In genomic region chr2:173346035-173346434, GRCh38 we compare ENCODE assay signal across 26 cellular contexts. TPM values are rescaled to one million over a fixed set of nuclear protein-coding genes. Genes with fewer than 3 reads are reported as not detected.
"Had no signal": no experiment of that assay in that cellular context is flagged by ENCODE, and none has a peak within 500 bp of the region (broad histone marks: within the 10 kb centered on the region; RNA-seq: fewer than 3 reads in every experiment).

No MANE protein-coding gene starts in this region.

- H3K4me3 Mint-ChIP-seq: activated CD8-positive, alpha-beta T cell treated with anti-CD3 and anti-CD28 coated beads, Interleukin-2, amount 10 ng/mL, durations not matched to agents 7 days and 5 days; activated T-helper 1 cell treated with anti-CD3 and anti-CD28 coated beads, Interleukin-12 subunit alpha, Interleukin-12 subunit beta, Interleukin-2, Interleukin-4 antibody, amounts not matched to agents 30 ng/mL and 10 ng/mL and 1 ng/mL, durations not matched to agents 14 hours and 24 hours and 36 hours; nephron progenitor cell; type B pancreatic cell had no signal

- H3K36me3 ChIP-seq: ascending aorta, brain microvascular endothelial cell, gastrocnemius medialis, thoracic aorta, vagina had no signal

- ATAC-seq: activated CD8-positive, alpha-beta T cell treated with anti-CD3 and anti-CD28 coated beads, Interleukin-2, amount 10 ng/mL, durations not matched to agents 7 days and 5 days; esophagus mucosa; gastrocnemius medialis; left colon; mucosa of descending colon had no signal

- H3K27ac ChIP-seq: ascending aorta, brain microvascular endothelial cell, gastrocnemius medialis, thoracic aorta, vagina had no signal

- H3K4me1 ChIP-seq: ascending aorta, gastrocnemius medialis, vagina had no signal

- H3K27me3 Mint-ChIP-seq: type B pancreatic cell had no signal

- H3K36me3 Mint-ChIP-seq: type B pancreatic cell had no signal

- H3K27ac Mint-ChIP-seq: activated CD8-positive, alpha-beta T cell treated with anti-CD3 and anti-CD28 coated beads, Interleukin-2, amount 10 ng/mL, durations not matched to agents 7 days and 5 days; activated T-helper 1 cell treated with anti-CD3 and anti-CD28 coated beads, Interleukin-12 subunit alpha, Interleukin-12 subunit beta, Interleukin-2, Interleukin-4 antibody, amounts not matched to agents 30 ng/mL and 10 ng/mL and 1 ng/mL, durations not matched to agents 14 hours and 24 hours and 36 hours; nephron progenitor cell; type B pancreatic cell had no signal

- H3K9me3 ChIP-seq: gastrocnemius medialis, vagina had no signal

- H3K9me3 Mint-ChIP-seq: type B pancreatic cell had no signal

- H3K4me3 ChIP-seq: ascending aorta, gastrocnemius medialis, mucosa of descending colon, thoracic aorta, vagina had no signal

- H3K27me3 ChIP-seq: ascending aorta, brain microvascular endothelial cell, gastrocnemius medialis, vagina had no signal

- DNase-seq: activated CD4-positive, alpha-beta T cell treated with anti-CD3 and anti-CD28 coated beads for 1 hour; activated CD4-positive, alpha-beta T cell treated with anti-CD3 and anti-CD28 coated beads, Interleukin-2, amount 50 U/mL, for 1 hour; activated CD8-positive, alpha-beta T cell treated with anti-CD3 and anti-CD28 coated beads, Interleukin-2, amount 10 ng/mL, durations not matched to agents 7 days and 5 days; activated gamma-delta T cell; activated naive CD4-positive, alpha-beta T cell treated with anti-CD3 and anti-CD28 coated beads, Interleukin-2, amount 50 U/mL, for 16 hours; brain microvascular endothelial cell; central memory CD4-positive, alpha-beta T cell; dermis blood vessel endothelial cell; effector CD8-positive, alpha-beta T cell; gastrocnemius medialis; left colon; mesenchymal stem cell; mucosa of descending colon; nephron progenitor cell; nucleus accumbens; posterior cingulate gyrus; retina; stimulated activated CD4-positive, alpha-beta T cell treated with anti-CD3 and anti-CD28 coated beads, Interleukin-4, amount 100 ng/mL, for 1 hour; stimulated activated naive CD4-positive, alpha-beta T cell; T-helper 9 cell had no signal

RNA-seq across cellular contexts. Expression of gene CDCA7, which starts 8.6 kb away (rescaled TPM):
- total RNA-seq: ascending aorta had no signal
